12 cellular contexts compared by ENCODE assay signal in the genomic region with DNA sequence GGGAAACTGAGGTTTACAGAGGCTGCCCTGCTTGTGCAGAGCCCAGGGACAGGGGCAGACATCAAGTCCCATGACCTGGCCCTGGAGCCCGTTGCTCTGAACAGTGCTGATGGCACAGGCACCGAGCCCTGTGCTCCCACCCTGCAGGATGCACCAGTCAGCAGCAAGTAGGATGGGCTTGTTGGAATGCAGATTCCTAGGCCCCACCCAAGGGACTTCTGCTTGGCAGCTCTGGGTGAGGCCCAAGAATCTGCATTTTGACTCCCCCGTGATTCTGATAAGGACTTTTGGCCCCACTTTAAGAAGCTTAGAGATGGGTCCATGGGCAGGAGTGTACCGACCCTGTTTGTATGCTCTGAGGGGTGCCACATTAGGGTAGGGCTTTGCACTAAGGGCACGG. TPM values are rescaled to one million over a fixed set of nuclear protein-coding genes. Genes with fewer than 3 reads are reported as not detected.
DNase-seq lines count a peak whose midpoint lies in the region; ATAC-seq and TF ChIP-seq lines count a peak whose summit lies in the region.
"Had no signal": no experiment of that assay in that cellular context is flagged by ENCODE, and none has a peak within 500 bp of the region (broad histone marks: within the 10 kb centered on the region; RNA-seq: fewer than 3 reads in every experiment).

No MANE protein-coding gene starts in this region.

- H3K27ac ChIP-seq in BLaER1 treated with 17β-estradiol and CSF1 and Interleukin-3, amounts not matched to agents 10 nM and 100 nM, result peak overlapping the region; percentile 35 to 99 (median 76); a peak in 20 of 22 replicates
- H3K27ac ChIP-seq in cingulate gyrus (ENCODE audit: low read depth, low read length) (peak overlapping the region; percentile 1), osteoblast (ENCODE audit: low read depth, low read length) (peak overlapping the region; percentile 42)

- peak overlapping the region in 2 of 10 experiments; percentile 18 to 38; a peak in 4 of 20 replicates for H3K4me3 ChIP-seq in BLaER1 treated with 17β-estradiol and CSF1 and Interleukin-3, amounts not matched to agents 10 nM and 100 nM
- H3K4me3 ChIP-seq in osteoblast (ENCODE audit: insufficient read depth, low read length), result no peak overlapping the region
- H3K4me3 ChIP-seq in lower leg skin (ENCODE audit: low read depth, poor library complexity, severe bottlenecking), result no peak overlapping the region

- no peak overlapping the region for H2AFZ ChIP-seq in osteoblast (ENCODE audit: low read length)

- H3K9ac ChIP-seq in BLaER1 treated with 17β-estradiol and CSF1 and Interleukin-3, amounts not matched to agents 10 nM and 100 nM, result peak overlapping the region in 10 of 11 experiments; percentile 26 to 71 (median 63); a peak in 20 of 22 replicates

- TF ChIP-seq POLR2A in lower leg skin (IDR thresholded peaks at IDR 0.05), result no peak

- H3K4me1 Mint-ChIP-seq in IgD-negative memory B cell, result peaks cover 4 to 19% (median 13%) of the 10 kb centered on the region in 3 donors

- peaks cover 0 to 82% (median 19%) of the 10 kb centered on the region in 11 experiments; a peak in 14 of 22 replicates for H4K20me1 ChIP-seq in BLaER1 treated with 17β-estradiol and CSF1 and Interleukin-3, amounts not matched to agents 10 nM and 100 nM
- peaks cover 77% of the 10 kb centered on the region for H4K20me1 ChIP-seq in osteoblast (ENCODE audit: insufficient read depth, low read length)

- H3K4me3 Mint-ChIP-seq in IgD-negative memory B cell, result no peak overlapping the region

- no peak for TF ChIP-seq CTCF in osteoblast (IDR thresholded peaks at IDR 0.05; ENCODE audit: extremely low read depth, low read depth, low read length)
- TF ChIP-seq CTCF in lower leg skin (IDR thresholded peaks at IDR 0.05), result no peak

- WGBS in lower leg skin, 2 donors, result 77 to 85% methylated on average over 3 to 5 of the region's 5 CpGs

- peaks cover 97% of the 10 kb centered on the region for H3K79me2 ChIP-seq in osteoblast (ENCODE audit: insufficient read depth, low read length)

- no peaks in the 10 kb centered on the region for H3K9me3 ChIP-seq in BLaER1 treated with 17β-estradiol and CSF1 and Interleukin-3, amounts not matched to agents 10 nM and 100 nM (replicated peaks in 1 of 11)
- H3K9me3 ChIP-seq in osteoblast (ENCODE audit: low read depth, low read length), result no peaks in the 10 kb centered on the region
- H3K9me3 ChIP-seq: Caco-2 had no signal

- peaks cover 66 to 100% (median 93%) of the 10 kb centered on the region in 10 experiments for H3K4me1 ChIP-seq in BLaER1 treated with 17β-estradiol and CSF1 and Interleukin-3, amounts not matched to agents 10 nM and 100 nM
- H3K4me1 ChIP-seq in osteoblast (ENCODE audit: insufficient read depth, low read length), result peaks cover 32% of the 10 kb centered on the region

- no peaks in the 10 kb centered on the region for H3K27me3 Mint-ChIP-seq in IgD-negative memory B cell

- peak overlapping the region; percentile 16 to 87 (median 47) for H3K27ac Mint-ChIP-seq in IgD-negative memory B cell

- peaks cover 1% of the 10 kb centered on the region for H3K36me3 Mint-ChIP-seq in IgD-negative memory B cell

- H3K27me3 ChIP-seq in BLaER1 treated with 17β-estradiol and CSF1 and Interleukin-3, amounts not matched to agents 10 nM and 100 nM, result no peaks in the 10 kb centered on the region
- H3K27me3 ChIP-seq in osteoblast (ENCODE audit: insufficient read depth, low read length), result no peaks in the 10 kb centered on the region

- ATAC-seq in GM21737 (IDR thresholded peaks at IDR 0.05; ENCODE audit: unreplicated experiment) (no peak), GM21723 (IDR thresholded peaks at IDR 0.05; ENCODE audit: unreplicated experiment) (no peak)

- DNase-seq in osteoblast (ENCODE audit: insufficient read length, low spot score, missing footprints) (peak; percentile 72), LoVo (ENCODE audit: low spot score) (no peak), lower leg skin (ENCODE audit: low spot score in 2 of 2) (no peak)
- DNase-seq: activated CD4-positive, alpha-beta T cell treated with anti-CD3 and anti-CD28 coated beads, Interleukin-2, amount 50 U/mL, for 4 hours; Caco-2; NCI-H1105 treated with DMSO at 0.1 percent for 48 hours; NCI-H748 treated with DMSO at 0.1 percent for 48 hours had no signal

- intact Hi-C loops in lower leg skin (cut with DNase I; ENCODE audit: low total_unique reads), result no loop called here

- no peaks in the 10 kb centered on the region for H3K9me3 Mint-ChIP-seq in IgD-negative memory B cell

- H3K36me3 ChIP-seq in BLaER1 treated with 17β-estradiol and CSF1 and Interleukin-3, amounts not matched to agents 10 nM and 100 nM, result peaks cover 44 to 95% (median 85%) of the 10 kb centered on the region in 11 experiments
- peaks cover 87% of the 10 kb centered on the region for H3K36me3 ChIP-seq in osteoblast (ENCODE audit: insufficient read depth, low read length)

- H3K4me2 ChIP-seq in BLaER1 treated with 17β-estradiol and CSF1 and Interleukin-3, amounts not matched to agents 10 nM and 100 nM, result peak overlapping the region; percentile 67 to 98 (median 85)
- H3K4me2 ChIP-seq in osteoblast (ENCODE audit: insufficient read depth, low read length), result no peak overlapping the region

RNA-seq across cellular contexts. Expression of a gene that starts 23.3 kb away (rescaled TPM):
- polyA plus RNA-seq in IgD-negative memory B cell, result 44.5 TPM
- total RNA-seq in osteoblast (215 and 228 TPM in 2 replicates), lower leg skin (10 to 100 TPM; 51.8 to 76.2 (median 63.9) TPM)

RNA-seq across cellular contexts. Expression of a gene that starts 39.6 kb away (rescaled TPM):
- 1,385 TPM for polyA plus RNA-seq in IgD-negative memory B cell
- total RNA-seq in osteoblast (821 and 1,095 TPM in 2 replicates), lower leg skin (1,000 to 10,000 TPM; 1,475 to 2,290 (median 1,639) TPM)

Comparison
In these comparisons a context has a peak if more than half of its experiments do, and no peak if none do; other contexts are left out.
1. H3K27ac ChIP-seq: peak in every context shown above with its lines; median percentile 76 in BLaER1 treated with 17β-estradiol and CSF1 and Interleukin-3, amounts not matched to agents 10 nM and 100 nM; 42 in osteoblast; 1 in cingulate gyrus.